11 cellular contexts compared by ENCODE assay signal in the genomic region with DNA sequence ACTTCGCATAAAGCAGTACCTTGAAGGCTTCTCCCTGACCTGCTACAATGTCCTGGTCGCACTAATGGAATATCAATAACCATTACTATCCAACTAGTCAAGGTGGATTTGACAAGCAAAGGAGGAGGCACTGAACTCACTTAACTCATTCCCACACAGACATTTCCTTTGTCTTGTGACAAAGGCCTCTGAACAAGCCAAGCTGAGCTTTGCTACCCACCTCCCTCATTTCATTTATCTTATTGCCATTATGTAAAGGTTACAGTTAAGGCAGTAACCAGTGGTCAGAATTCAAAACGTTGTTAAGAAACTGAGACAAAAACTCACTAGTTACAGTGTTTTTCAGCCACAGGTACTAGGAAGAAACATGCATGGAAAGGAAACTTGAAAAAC. TPM values are rescaled to one million over a fixed set of nuclear protein-coding genes. Genes with fewer than 3 reads are reported as not detected.
DNase-seq lines count a peak whose midpoint lies in the region; ATAC-seq, FAIRE-seq and TF ChIP-seq lines count a peak whose summit lies in the region.
"Had no signal": no experiment of that assay in that cellular context is flagged by ENCODE, and none has a peak within 500 bp of the region (broad histone marks: within the 10 kb centered on the region; RNA-seq: fewer than 3 reads in every experiment).

No MANE protein-coding gene starts in this region.

- no peak overlapping the region for H3K27ac ChIP-seq in K562 (ENCODE audit: extremely low read depth, low read depth, low read length)
- H3K27ac ChIP-seq in neural cell (ENCODE audit: low read length) = peak overlapping the region; percentile 67
- H3K27ac ChIP-seq: GM23248, ovary had no signal

- peak; percentile 35 for FAIRE-seq in K562 (lab: Jason Lieb, UNC)

- TF ChIP-seq CTCF in K562 (IDR thresholded peaks at IDR 0.05 in 2 of 3, conservative IDR thresholded peaks at IDR 0.05 in 1 of 3; ENCODE audit: insufficient read depth in 2 of 3, low read depth in 1 of 3, low read length in 3 of 3) = no peak
- no peak for TF ChIP-seq CTCF in neural cell (IDR thresholded peaks at IDR 0.05; ENCODE audit: poor library complexity, severe bottlenecking)
- TF ChIP-seq CTCF in lower leg skin (IDR thresholded peaks at IDR 0.05) = no peak

- peak overlapping the region; percentile 48 for H3K4me3 Mint-ChIP-seq in stimulated activated naive CD8-positive, alpha-beta T cell treated with anti-CD3 and anti-CD28 coated beads, Interleukin-15, Interleukin-2, amounts not matched to agents 100 ng/mL and 50 ng/mL, for 24 hours

- no peak for DNase-seq in stimulated activated naive CD8-positive, alpha-beta T cell treated with anti-CD3 and anti-CD28 coated beads, Interleukin-15, Interleukin-2, amounts not matched to agents 100 U/mL and 50 U/mL, for 24 hours
- no peak for DNase-seq in K562 (ENCODE audit: extremely low read depth in 1 of 4, low spot score in 3 of 4)
- DNase-seq in NCI-H128 (lab: John Stamatoyannopoulos, UW; ENCODE audit: unreplicated experiment) = no peak
- DNase-seq in GOT3 (lab: John Stamatoyannopoulos, UW) = no peak
- DNase-seq in lower leg skin (ENCODE audit: low spot score in 2 of 2) = no peak
- DNase-seq: GM23248, IMR-90, ovary had no signal

- H3K27me3 Mint-ChIP-seq in stimulated activated naive CD8-positive, alpha-beta T cell treated with anti-CD3 and anti-CD28 coated beads, Interleukin-15, Interleukin-2, amounts not matched to agents 100 ng/mL and 50 ng/mL, for 24 hours = no peaks in the 10 kb centered on the region

- TF ChIP-seq RAD21 in K562 (CRISPR knock-in tag; conservative IDR thresholded peaks at IDR 0.05 in 1 of 2, IDR thresholded peaks at IDR 0.05 in 1 of 2) = no peak
- no peak for TF ChIP-seq RAD21 in neural cell (conservative IDR thresholded peaks at IDR 0.05)

- H3K9me3 ChIP-seq in K562 (replicated peaks; ENCODE audit: control insufficient read depth, insufficient read depth, low read depth, low read length) = no peaks in the 10 kb centered on the region
- H3K9me3 ChIP-seq in neural cell (ENCODE audit: low read length) = no peaks in the 10 kb centered on the region
- H3K9me3 ChIP-seq: ovary had no signal

- CTCF ChIA-PET in K562 (lab: Yijun Ruan, JAX; ENCODE audit: low intra/inter-chr PET ratio) = no interaction called here

- H3K9me3 Mint-ChIP-seq in stimulated activated naive CD8-positive, alpha-beta T cell treated with anti-CD3 and anti-CD28 coated beads, Interleukin-15, Interleukin-2, amounts not matched to agents 100 ng/mL and 50 ng/mL, for 24 hours = no peaks in the 10 kb centered on the region

- H3F3A ChIP-seq in neural cell (ENCODE audit: insufficient read depth, low read length, poor library complexity, severe bottlenecking) = no peaks in the 10 kb centered on the region

- WGBS in K562 (ENCODE audit: insufficient coverage, low coverage, missing lambda C conversion rate) = 0% methylated on average over 3 of the region's 3 CpGs
- 66 to 71% methylated on average over 3 of the region's 3 CpGs for WGBS in lower leg skin, 2 donors

- no peaks in the 10 kb centered on the region for H3K9me1 ChIP-seq in K562 (ENCODE audit: control insufficient read depth, insufficient read depth, low read length)

- no peaks in the 10 kb centered on the region for H3K4me1 ChIP-seq in K562 (replicated peaks in 1 of 2; ENCODE audit: control insufficient read depth in 2 of 2, insufficient read depth in 2 of 2, low read length in 2 of 2)

- H3K4me2 ChIP-seq in K562 (ENCODE audit: insufficient read depth, low read length) = no peak overlapping the region
- H3K4me2 ChIP-seq in neural cell (ENCODE audit: low read length) = no peak overlapping the region

- H4K20me1 ChIP-seq in K562 (replicated peaks; ENCODE audit: control insufficient read depth, insufficient read depth, low read length) = no peaks in the 10 kb centered on the region
- no peaks in the 10 kb centered on the region for H4K20me1 ChIP-seq in neural cell (ENCODE audit: insufficient read depth)

- no peak for ATAC-seq in stimulated activated naive CD8-positive, alpha-beta T cell treated with anti-CD3 and anti-CD28 coated beads, Interleukin-15, Interleukin-2, amounts not matched to agents 100 U/mL and 50 U/mL, for 24 hours
- ATAC-seq in K562 = no peak
- no peak for ATAC-seq in HG03571 (IDR thresholded peaks at IDR 0.05; ENCODE audit: unreplicated experiment)

- peaks cover 15% of the 10 kb centered on the region for H3K36me3 Mint-ChIP-seq in stimulated activated naive CD8-positive, alpha-beta T cell treated with anti-CD3 and anti-CD28 coated beads, Interleukin-15, Interleukin-2, amounts not matched to agents 100 ng/mL and 50 ng/mL, for 24 hours (ENCODE audit: low read depth)

- no peaks in the 10 kb centered on the region for H3K9me2 ChIP-seq in neural cell (ENCODE audit: insufficient read depth, low read length)

- peaks cover 82% of the 10 kb centered on the region for H3K4me1 Mint-ChIP-seq in stimulated activated naive CD8-positive, alpha-beta T cell treated with anti-CD3 and anti-CD28 coated beads, Interleukin-15, Interleukin-2, amounts not matched to agents 100 ng/mL and 50 ng/mL, for 24 hours (ENCODE audit: low read depth)

- in situ Hi-C loops in K562 (cut with MboI) = no loop called here

- peak overlapping the region; percentile 64 for H3K27ac Mint-ChIP-seq in stimulated activated naive CD8-positive, alpha-beta T cell treated with anti-CD3 and anti-CD28 coated beads, Interleukin-15, Interleukin-2, amounts not matched to agents 100 ng/mL and 50 ng/mL, for 24 hours

- H2AFZ ChIP-seq in K562 (ENCODE audit: low read depth, low read length) (no peak overlapping the region), neural cell (ENCODE audit: low read depth, low read length) (no peak overlapping the region)
- H2AFZ ChIP-seq: GM23248 had no signal

- no peak overlapping the region for H3K4me3 ChIP-seq in K562
- no peak overlapping the region for H3K4me3 ChIP-seq in neural cell (ENCODE audit: low read length)
- H3K4me3 ChIP-seq in lower leg skin (ENCODE audit: low read depth, poor library complexity, severe bottlenecking) = no peak overlapping the region
- H3K4me3 ChIP-seq: GM23248, ovary had no signal

- no TSS peak for BruUV-seq in K562 (replicated peaks; lab: Mats Ljungman, UMichigan)

- no peak for TF ChIP-seq POLR2A in K562 (conservative IDR thresholded peaks at IDR 0.05)
- TF ChIP-seq POLR2A in lower leg skin (IDR thresholded peaks at IDR 0.05) = no peak

- H3K79me2 ChIP-seq in K562 (ENCODE audit: control insufficient read depth, insufficient read depth, low read length) = no peaks in the 10 kb centered on the region
- peaks cover 6% of the 10 kb centered on the region for H3K79me2 ChIP-seq in neural cell (replicated peaks; ENCODE audit: insufficient read depth, low read length)

- intact Hi-C loops in K562 (cut with micrococcal nuclease) = no loop called here
- intact Hi-C loops in lower leg skin (cut with DNase I; ENCODE audit: low total_unique reads) = no loop called here

- H3K36me3 ChIP-seq in K562 (ENCODE audit: control insufficient read depth, insufficient read depth, low read length) (no peaks in the 10 kb centered on the region), neural cell (ENCODE audit: insufficient read depth, low read length) (no peaks in the 10 kb centered on the region)
- H3K36me3 ChIP-seq: ovary had no signal

- no peak overlapping the region for H3K9ac ChIP-seq in K562 (ENCODE audit: insufficient read depth in 1 of 2, low read depth in 2 of 2, low read length in 2 of 2)
- peak overlapping the region; percentile 39 for H3K9ac ChIP-seq in neural cell (ENCODE audit: low read length)
- H3K9ac ChIP-seq: GM23248 had no signal

- peaks cover 0 to 13% of the 10 kb centered on the region in 2 experiments; a peak in 4 of 5 replicates for H3K27me3 ChIP-seq in K562 (ENCODE audit: control insufficient read depth in 2 of 2, insufficient read depth in 2 of 2, low read length in 2 of 2)
- no peaks in the 10 kb centered on the region for H3K27me3 ChIP-seq in neural cell (ENCODE audit: insufficient read depth, low read depth, low read length)
- H3K27me3 ChIP-seq: ovary had no signal

- no peak for TF ChIP-seq EP300 in K562 (IDR thresholded peaks at IDR 0.05; ENCODE audit: low read length)
- peak; percentile 58 for TF ChIP-seq EP300 in neural cell (conservative IDR thresholded peaks at IDR 0.05; ENCODE audit: poor library complexity, severe bottlenecking)

- POLR2A ChIA-PET in K562 (lab: Yijun Ruan, JAX) = interaction anchor here (0.6 kb wide), 1 partner anchor 41 kb away, joined by 3 read pairs; no protein-coding TSS in a partner anchor

TF ChIP-seq in neural cell, 6 proteins besides CTCF, POLR2A, EP300 and RAD21:
- TF ChIP-seq MXI1 (conservative IDR thresholded peaks at IDR 0.05; ENCODE audit: poor library complexity, severe bottlenecking) = no peak
- no peak for TF ChIP-seq TAF1 (IDR thresholded peaks at IDR 0.05; ENCODE audit: low read depth)

RNA-seq across cellular contexts. Expression of a gene that starts 7.3 kb away (rescaled TPM):
- total RNA-seq in K562 (2011; cell fraction: chromatin; rRNA removed; ENCODE audit: low replicate concordance) = 4.3 and 9.1 TPM in 2 replicates
- total RNA-seq in K562 (2011; cell fraction: nucleolus; rRNA removed) = 3.7 and 3.8 TPM in 2 replicates
- total RNA-seq in K562 (2011; cell fraction: nucleoplasm; rRNA removed) = 2.8 and 5.2 TPM in 2 replicates
- total RNA-seq in K562 (2014; rRNA removed) = 2.4 and 3.8 TPM in 2 replicates
- 3.6 and 4.3 TPM in 2 replicates for total RNA-seq in K562 (2014; rRNA removed; fragmentation: Illumina TruSeq; extraction: Trizol)
- total RNA-seq in K562 (2015; rRNA removed; fragmentation: Illumina TruSeq; extraction: Trizol) = 5.4 and 7.0 TPM in 2 replicates
- total RNA-seq in K562 (2021) = 5.3 and 5.5 TPM in 2 replicates
- polyA plus RNA-seq in K562 (2011; rRNA removed) = 0.36 and 0.64 TPM in 2 replicates
- 0.28 and 0.80 TPM in 2 replicates for polyA plus RNA-seq in K562 (2011; cell fraction: cytosol; rRNA removed)
- 0.20 and 1.2 TPM in 2 replicates for polyA plus RNA-seq in K562 (2011; cell fraction: nucleus; rRNA removed)
- polyA plus RNA-seq in K562 (2012) = 4.1 and 5.1 TPM in 2 replicates
- polyA plus RNA-seq in K562 (2014; fragmentation: Illumina TruSeq; extraction: Trizol) = 6.3 and 7.2 TPM in 2 replicates
- polyA plus RNA-seq in K562 (2014; fragmentation: Nextera tagmentation; extraction: Ambion mirVana) = 1 to 10 TPM; 2.5 to 3.0 TPM
- 3.8 and 6.8 TPM in 2 replicates for polyA plus RNA-seq in K562 (2014; rRNA removed)
- polyA minus RNA-seq in K562 (2011; rRNA and poly(A)+ RNA removed) = 1.1 and 2.8 TPM in 2 replicates
- 0.46 and 1.2 TPM in 2 replicates for polyA minus RNA-seq in K562 (2011; cell fraction: cytosol; rRNA and poly(A)+ RNA removed)
- polyA minus RNA-seq in K562 (2011; cell fraction: nucleus; rRNA and poly(A)+ RNA removed) = 1.9 and 2.0 TPM in 2 replicates
- 12.2 and 18.1 TPM in 2 replicates for polyA plus RNA-seq in neural cell
- 55.5 and 61.7 TPM in 2 replicates for polyA minus RNA-seq in neural cell
- 10 to 100 TPM; 11.5 to 19.9 (median 17.4) TPM for total RNA-seq in lower leg skin
- total RNA-seq: GM23248, IMR-90 had no signal
- polyA plus RNA-seq: GM23248 had no signal
